Comparison of ENCODE assay signal across 22 cellular contexts in the genomic region with DNA sequence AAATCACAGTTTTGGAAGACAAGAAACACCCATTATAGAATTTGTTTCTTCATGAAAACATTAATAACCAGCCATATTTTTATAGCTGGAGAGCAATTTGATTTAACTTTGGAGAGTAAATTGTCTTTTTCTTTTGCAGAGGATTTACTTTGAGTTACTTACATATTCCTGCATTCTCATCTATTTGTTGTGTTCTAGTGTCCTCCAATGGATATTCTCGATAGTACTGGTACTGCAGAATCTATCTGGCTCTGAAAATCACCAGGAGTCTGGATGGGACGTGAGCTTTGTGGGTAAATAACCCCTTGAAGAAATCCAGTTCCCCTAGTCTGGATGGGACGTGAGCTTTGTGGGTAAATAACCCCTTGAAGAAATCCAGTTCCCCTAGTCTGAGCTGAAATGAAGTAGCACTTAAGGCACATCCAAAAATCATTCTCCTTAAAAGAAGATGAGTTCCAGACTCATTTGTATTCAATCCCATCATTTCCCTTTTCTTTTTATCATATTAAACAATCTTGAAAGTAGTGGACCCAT.
DNase-seq lines count a peak whose midpoint lies in the region; ATAC-seq, FAIRE-seq and TF ChIP-seq lines count a peak whose summit lies in the region.
"Had no signal": no experiment of that assay in that cellular context is flagged by ENCODE, and none has a peak within 500 bp of the region (broad histone marks: within the 10 kb centered on the region; RNA-seq: fewer than 3 reads in every experiment).

No MANE protein-coding gene starts in this region.

- H4K20me1 ChIP-seq in H1 (replicated peaks in 1 of 2; ENCODE audit: control insufficient read depth in 1 of 2, insufficient read depth in 2 of 2, low read length in 2 of 2) (no peaks in the 10 kb centered on the region), osteoblast (ENCODE audit: insufficient read depth, low read length) (no peaks in the 10 kb centered on the region)

- no peaks in the 10 kb centered on the region for H3K4me1 ChIP-seq in H1 (replicated peaks in 1 of 4; ENCODE audit: control insufficient read depth in 3 of 4, insufficient read depth in 4 of 4, low read length in 3 of 4)
- H3K4me1 ChIP-seq in osteoblast (ENCODE audit: insufficient read depth, low read length): no peaks in the 10 kb centered on the region
- H3K4me1 ChIP-seq: body of pancreas, Caco-2, tibial nerve had no signal

- 79% methylated on average over 3 of the region's 3 CpGs; no CpG with 5 or more reads in 1 of the 2 experiments for WGBS in H1 (ENCODE audit: extremely low coverage in 1 of 2, insufficient coverage in 1 of 2, insufficient read length in 1 of 2, insufficient replicate concordance in 2 of 2, low coverage in 1 of 2, low lambda C conversion rate in 2 of 2, missing lambda C conversion rate in 1 of 2), 2 experiments

- no peak overlapping the region for H4K91ac ChIP-seq in H1 (replicated peaks; ENCODE audit: insufficient read length, low read length)

- no peak overlapping the region for H2BK120ac ChIP-seq in H1 (replicated peaks; ENCODE audit: low read depth, low read length)

- no peak overlapping the region for H3K9ac ChIP-seq in H1 (replicated peaks in 1 of 4; ENCODE audit: extremely low read depth in 1 of 4, low read depth in 3 of 4, low read length in 3 of 4)
- H3K9ac ChIP-seq: GM23248 had no signal

- H2BK20ac ChIP-seq in H1 (ENCODE audit: low read length): no peak overlapping the region

- no peak overlapping the region for H2AFZ ChIP-seq in H1 (ENCODE audit: low read length)
- H2AFZ ChIP-seq in osteoblast (ENCODE audit: low read length): no peak overlapping the region
- H2AFZ ChIP-seq: GM23248 had no signal

- TF ChIP-seq EP300 in Ishikawa (IDR thresholded peaks at IDR 0.05; ENCODE audit: borderline replicate concordance): no peak
- no peak for TF ChIP-seq EP300 in H1 (IDR thresholded peaks at IDR 0.05; ENCODE audit: borderline replicate concordance in 1 of 2, low read depth in 2 of 2, low read length in 2 of 2)

- no peak for DNase-seq in H1 (ENCODE audit: low read depth in 1 of 2, low spot score in 2 of 2)
- DNase-seq in pons (ENCODE audit: low spot score): peak; percentile 14
- DNase-seq in DMS114 treated with DMSO at 0.1 percent for 48 hours (lab: John Stamatoyannopoulos, UW; ENCODE audit: unreplicated experiment): no peak
- no peak for DNase-seq in osteoblast (ENCODE audit: insufficient read length, low spot score, missing footprints)
- DNase-seq: activated CD4-positive, alpha-beta T cell treated with anti-CD3 and anti-CD28 coated beads for 48 hours; activated naive CD4-positive, alpha-beta T cell treated with Interleukin-2 at 50 U/mL for 16 hours; activated T-cell treated with anti-CD3 and anti-CD28 coated beads, Interleukin-2, amount 50 U/mL, for 72 hours; body of pancreas; Caco-2; GM23248; Karpas-422; mesenchymal stem cell; MV-4-11; NCI-H1436 treated with DMSO at 0.1 percent for 48 hours; retina; stimulated activated CD4-positive, alpha-beta T cell treated with anti-CD3 and anti-CD28 coated beads, Interleukin-2, amount 100 ng/mL, for 24 hours had no signal

- no peak for FAIRE-seq in H1 (lab: Jason Lieb, UNC)
- FAIRE-seq: frontal cortex had no signal

- no peaks in the 10 kb centered on the region for H3K27me3 ChIP-seq in H1 (replicated peaks in 1 of 4; ENCODE audit: control insufficient read depth in 3 of 4, extremely low read depth in 1 of 4, insufficient read depth in 3 of 4, low read length in 3 of 4)
- H3K27me3 ChIP-seq in osteoblast (ENCODE audit: insufficient read depth, low read length): no peaks in the 10 kb centered on the region
- H3K27me3 ChIP-seq: body of pancreas, tibial nerve had no signal

- H3K79me1 ChIP-seq in H1 (ENCODE audit: low read depth, low read length): no peaks in the 10 kb centered on the region

- H3K36me3 ChIP-seq in H1 (ENCODE audit: control insufficient read depth in 2 of 4, insufficient read depth in 4 of 4, low read length in 3 of 4) (no peaks in the 10 kb centered on the region), osteoblast (ENCODE audit: insufficient read depth, low read length) (no peaks in the 10 kb centered on the region)
- H3K36me3 ChIP-seq: tibial nerve had no signal

- TF ChIP-seq POLR2A in H1 (IDR thresholded peaks at IDR 0.05; ENCODE audit: control extremely low read depth in 1 of 2, low read depth in 2 of 2, low read length in 2 of 2): no peak

- H3K23me2 ChIP-seq in H1 (ENCODE audit: low read depth, low read length): no peaks in the 10 kb centered on the region

- no peak overlapping the region for H2BK5ac ChIP-seq in H1 (ENCODE audit: low read depth, low read length)

- no peak overlapping the region for H3K18ac ChIP-seq in H1 (ENCODE audit: extremely low read depth, low read length)

- no peak overlapping the region for H3K4ac ChIP-seq in H1 (replicated peaks; ENCODE audit: insufficient read length, low read depth, low read length)

- no peaks in the 10 kb centered on the region for H3K9me3 ChIP-seq in H1 (ENCODE audit: insufficient read depth in 2 of 2, low read depth in 1 of 2, low read length in 1 of 2)
- no peaks in the 10 kb centered on the region for H3K9me3 ChIP-seq in osteoblast (ENCODE audit: low read depth, low read length)
- H3K9me3 ChIP-seq: body of pancreas, Caco-2, tibial nerve had no signal

- POLR2A ChIA-PET in H1 (lab: Charles Lee; ENCODE audit: partially characterized antibody): no interaction called here

- H4K8ac ChIP-seq in H1 (ENCODE audit: extremely low read depth, insufficient read depth, low read length): no peak overlapping the region

- H2BK15ac ChIP-seq in H1 (ENCODE audit: low read length): no peak overlapping the region

- H2BK12ac ChIP-seq in H1 (ENCODE audit: low read depth, low read length): no peak overlapping the region

- no peak overlapping the region for H2AK5ac ChIP-seq in H1 (ENCODE audit: low read depth, low read length)

- ATAC-seq in GM19463 (IDR thresholded peaks at IDR 0.05; ENCODE audit: unreplicated experiment): no peak
- ATAC-seq: activated T-cell treated with anti-CD3 and anti-CD28 coated beads, Interleukin-2, amount 50 U/mL, for 72 hours; body of pancreas; esophagus mucosa had no signal

- H3K27ac ChIP-seq in C4-2B: no peak overlapping the region
- no peak overlapping the region for H3K27ac ChIP-seq in H1 (ENCODE audit: low read depth, low read length)
- H3K27ac ChIP-seq in osteoblast (ENCODE audit: low read depth, low read length): no peak overlapping the region
- H3K27ac ChIP-seq: body of pancreas, GM23248, tibial nerve had no signal

- no peak overlapping the region for H3K4me2 ChIP-seq in H1 (ENCODE audit: insufficient read depth in 1 of 2, low read depth in 2 of 2, low read length in 2 of 2)
- H3K4me2 ChIP-seq in osteoblast (ENCODE audit: insufficient read depth, low read length): no peak overlapping the region

- TF ChIP-seq RAD21 in Ishikawa (IDR thresholded peaks at IDR 0.05; ENCODE audit: low read depth) (peak; percentile 22; the same call in 1 of the 2 replicates), H1 (IDR thresholded peaks at IDR 0.05 in 1 of 2, conservative IDR thresholded peaks at IDR 0.05 in 1 of 2; ENCODE audit: low read depth in 2 of 2, low read length in 2 of 2) (peak; percentile 56 to 62)

- no peak overlapping the region for H4K5ac ChIP-seq in H1 (ENCODE audit: insufficient read length, low read depth, low read length)

- H3K4me3 ChIP-seq in H1 (ENCODE audit: extremely low read depth in 1 of 4, insufficient read depth in 2 of 4, low read depth in 3 of 4, low read length in 4 of 4) (no peak overlapping the region), osteoblast (ENCODE audit: insufficient read depth, low read length) (no peak overlapping the region)
- H3K4me3 ChIP-seq: body of pancreas, GM23248, tibial nerve had no signal

- H3K56ac ChIP-seq in H1 (replicated peaks; ENCODE audit: insufficient read length, low read depth, low read length): no peak overlapping the region

- H3K79me2 ChIP-seq in H1 (ENCODE audit: control insufficient read depth in 1 of 2, insufficient read depth in 2 of 2, low read length in 2 of 2) (no peaks in the 10 kb centered on the region), osteoblast (ENCODE audit: insufficient read depth, low read length) (no peaks in the 10 kb centered on the region)

- peak; percentile 23 for TF ChIP-seq CTCF in C4-2B (conservative IDR thresholded peaks at IDR 0.05)
- peak in 1 of 3 experiments; percentile 23; a peak in 1 of 4 replicates for TF ChIP-seq CTCF in H1 (IDR thresholded peaks at IDR 0.05; ENCODE audit: control extremely low read depth in 1 of 3, insufficient read depth in 1 of 3, low read depth in 1 of 3, low read length in 3 of 3)
- no peak for TF ChIP-seq CTCF in osteoblast (IDR thresholded peaks at IDR 0.05; ENCODE audit: extremely low read depth, low read depth, low read length)

- H3K14ac ChIP-seq in H1 (ENCODE audit: insufficient read length): no peak overlapping the region

- H3K23ac ChIP-seq in H1 (ENCODE audit: insufficient read length): no peak overlapping the region

- CTCF ChIA-PET in H1 (lab: Charles Lee; ENCODE audit: partially characterized antibody): interaction anchor here (1.1 to 2.0 kb wide), 5 partner anchors 9 to 179 kb away, joined by 3 to 4 read pairs (median 3); no protein-coding TSS in a partner anchor

TF ChIP-seq in Ishikawa, 13 proteins besides CTCF, POLR2A, EP300 and RAD21 (continues in another document):
- TF ChIP-seq ZBTB7A (IDR thresholded peaks at IDR 0.05; ENCODE audit: low read depth) (no peak), EGR1 (IDR thresholded peaks at IDR 0.05) (no peak)

TF ChIP-seq in H1, 55 proteins besides CTCF, POLR2A, EP300 and RAD21 (continues in another document):
- TF ChIP-seq SIN3A (conservative IDR thresholded peaks at IDR 0.05 in 1 of 2, IDR thresholded peaks at IDR 0.05 in 1 of 2; ENCODE audit: low read depth in 1 of 2, low read length in 2 of 2) (no peak), NANOG (IDR thresholded peaks at IDR 0.05; ENCODE audit: insufficient read depth, low read depth, low read length, poor library complexity, severe bottlenecking) (no peak), CEBPB (IDR thresholded peaks at IDR 0.05; ENCODE audit: low read depth, low read length) (no peak), KDM1A (IDR thresholded peaks at IDR 0.05; ENCODE audit: borderline replicate concordance, low read length) (no peak), BRCA1 (IDR thresholded peaks at IDR 0.05; ENCODE audit: low read depth, low read length) (no peak), EZH2 (IDR thresholded peaks at IDR 0.05; ENCODE audit: low read depth, low read length, severe bottlenecking) (no peak), PHF8 (conservative IDR thresholded peaks at IDR 0.05; ENCODE audit: low read depth, low read length) (no peak)
- TF ChIP-seq, protein P1, sequence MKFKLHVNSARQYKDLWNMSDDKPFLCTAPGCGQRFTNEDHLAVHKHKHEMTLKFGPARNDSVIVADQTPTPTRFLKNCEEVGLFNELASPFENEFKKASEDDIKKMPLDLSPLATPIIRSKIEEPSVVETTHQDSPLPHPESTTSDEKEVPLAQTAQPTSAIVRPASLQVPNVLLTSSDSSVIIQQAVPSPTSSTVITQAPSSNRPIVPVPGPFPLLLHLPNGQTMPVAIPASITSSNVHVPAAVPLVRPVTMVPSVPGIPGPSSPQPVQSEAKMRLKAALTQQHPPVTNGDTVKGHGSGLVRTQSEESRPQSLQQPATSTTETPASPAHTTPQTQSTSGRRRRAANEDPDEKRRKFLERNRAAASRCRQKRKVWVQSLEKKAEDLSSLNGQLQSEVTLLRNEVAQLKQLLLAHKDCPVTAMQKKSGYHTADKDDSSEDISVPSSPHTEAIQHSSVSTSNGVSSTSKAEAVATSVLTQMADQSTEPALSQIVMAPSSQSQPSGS (IDR thresholded peaks at IDR 0.05; ENCODE audit: low read length): no peak
